ENCODE assay signal across 8 cellular contexts in genomic region chr3:33658971-33659848, GRCh38. TPM values are rescaled to one million over a fixed set of nuclear protein-coding genes. Genes with fewer than 3 reads are reported as not detected.
DNase-seq lines count a peak whose midpoint lies in the region; ATAC-seq and TF ChIP-seq lines count a peak whose summit lies in the region.

No MANE protein-coding gene starts in this region.

- H3K36me3 Mint-ChIP-seq in IgD-negative memory B cell (peaks cover 9% of the 10 kb centered on the region), immature natural killer cell (no peaks in the 10 kb centered on the region)

- peaks cover 25 to 41% (median 39%) of the 10 kb centered on the region in 3 donors for H3K4me1 Mint-ChIP-seq in IgD-negative memory B cell
- peaks cover 32 to 52% of the 10 kb centered on the region in 2 donors for H3K4me1 Mint-ChIP-seq in immature natural killer cell

- DNase-seq in GM10266 (ENCODE audit: extremely low spot score) (peak; percentile 14), Panc1 (ENCODE audit: low read depth, low spot score) (no peak), cerebellar nuclear complex (lab: John Stamatoyannopoulos, UW) (peak; percentile 62 to 84), immature natural killer cell (peak; percentile 56 to 66 (median 65)), gastrocnemius medialis (peak; percentile 66 to 77), DMS53 (lab: John Stamatoyannopoulos, UW) (no peak)

- no TSS peak for BruUV-seq in Panc1 (replicated peaks; lab: Mats Ljungman, UMichigan)

- no peaks in the 10 kb centered on the region for H3K27me3 Mint-ChIP-seq in IgD-negative memory B cell
- no peaks in the 10 kb centered on the region for H3K27me3 Mint-ChIP-seq in immature natural killer cell (ENCODE audit: low read depth in 3 of 3)

- no peak for TF ChIP-seq CTCF in GM10266 (IDR thresholded peaks at IDR 0.05; ENCODE audit: control insufficient read depth, insufficient read depth, low read depth, missing control alignments)
- no peak for TF ChIP-seq CTCF in Panc1 (IDR thresholded peaks at IDR 0.05)
- TF ChIP-seq CTCF in gastrocnemius medialis (IDR thresholded peaks at IDR 0.05 in 4 of 5, conservative IDR thresholded peaks at IDR 0.05 in 1 of 5): peak in 1 of 5 experiments; percentile 25

- H3K4me3 ChIP-seq in Panc1 (ENCODE audit: low read depth in 2 of 2, low read length in 2 of 2): peak overlapping the region; percentile 31 to 45
- H3K4me3 ChIP-seq in gastrocnemius medialis: peak overlapping the region; percentile 50 to 64 (median 58)

- H3K4me1 ChIP-seq in Panc1 (ENCODE audit: control insufficient read depth, insufficient read depth, low read length) (peaks cover 17% of the 10 kb centered on the region), gastrocnemius medialis (peaks cover 38 to 54% of the 10 kb centered on the region in 2 donors)

- POLR2A ChIA-PET in Panc1 (lab: Charles Lee): interaction anchor here (0.6 kb wide), 2 partner anchors 37 to 74 kb away, joined by 3 to 4 read pairs; no protein-coding TSS in a partner anchor

- ATAC-seq in GM21825 (IDR thresholded peaks at IDR 0.05; ENCODE audit: unreplicated experiment) (peak; percentile 92), Panc1 (peak; percentile 98), gastrocnemius medialis (peak; percentile 89 to 93)

- no peaks in the 10 kb centered on the region for H3K9me3 ChIP-seq in Panc1 (ENCODE audit: control insufficient read depth, insufficient read depth, low read depth, low read length)
- H3K9me3 ChIP-seq in gastrocnemius medialis: no peaks in the 10 kb centered on the region

- H3K36me3 ChIP-seq in Panc1 (ENCODE audit: control insufficient read depth, insufficient read depth, low read length) (no peaks in the 10 kb centered on the region), gastrocnemius medialis (no peaks in the 10 kb centered on the region)

- intact Hi-C loops in Panc1 (cut with micrococcal nuclease; ENCODE audit: unreplicated experiment) (no loop called here), gastrocnemius medialis (cut with DNase I; ENCODE audit: low total_unique reads) (loop anchor here (1.0 to 10.0 kb wide), 5 partner anchors 59 to 1978 kb away; partner anchors contain the start of genes ARPP21, CLASP2, GLB1 and PDCD6IP)

- peak overlapping the region; percentile 67 to 93 (median 83) for H3K4me3 Mint-ChIP-seq in IgD-negative memory B cell
- H3K4me3 Mint-ChIP-seq in immature natural killer cell: peak overlapping the region; percentile 82 to 94 (median 90)

- H3K9me3 Mint-ChIP-seq in IgD-negative memory B cell: no peaks in the 10 kb centered on the region
- H3K9me3 Mint-ChIP-seq in immature natural killer cell: no peaks in the 10 kb centered on the region

- in situ Hi-C loops in Panc1 (cut with HindIII; ENCODE audit: low pct_unique_long_range_greater_than_20kb, low sequenced_read_pairs) (no loop called here), gastrocnemius medialis (cut with MboI; ENCODE audit: low sequenced_read_pairs in 4 of 4) (loop anchor here in 1 of 4 donors (10.0 kb wide), 1 partner anchor 56 kb away; the partner anchor contains the start of gene CLASP2)

- H3K27me3 ChIP-seq in Panc1 (ENCODE audit: control insufficient read depth, insufficient read depth, low read length) (no peaks in the 10 kb centered on the region), gastrocnemius medialis (no peaks in the 10 kb centered on the region)

- TF ChIP-seq POLR2A in gastrocnemius medialis (IDR thresholded peaks at IDR 0.05): peak in 1 of 2 donors; percentile 45

- CTCF ChIA-PET in Panc1 (lab: Charles Lee): no interaction called here

- H3K27ac ChIP-seq in Panc1 (ENCODE audit: low read length) (peak overlapping the region; percentile 61), gastrocnemius medialis (peak overlapping the region; percentile 82 to 90 (median 86))

- H3K27ac Mint-ChIP-seq in IgD-negative memory B cell (peak overlapping the region in 2 of 3 donors; percentile 29 to 88), immature natural killer cell (peak overlapping the region; percentile 72 to 96 (median 84))

RNA-seq across cellular contexts. Expression of gene CLASP2, which starts 58.8 kb away (rescaled TPM):
- 11.8 TPM for polyA plus RNA-seq in IgD-negative memory B cell
- total RNA-seq in Panc1 (2021; ENCODE audit: unreplicated experiment): 40.4 TPM
- polyA plus RNA-seq in Panc1 (2012; ENCODE audit: insufficient read length): 11.3 TPM
- 10 to 100 TPM in 2 of 3 donors, 1 to 10 TPM in 1; 8.7 to 16.1 (median 11.2) TPM for polyA plus RNA-seq in immature natural killer cell
- total RNA-seq in gastrocnemius medialis: 10 to 100 TPM; 37.6 to 55.2 (median 44.6) TPM

Comparison
In these comparisons a context has a peak if more than half of its experiments do, and no peak if none do; other contexts are left out.
1. DNase-seq: peak in GM10266 (single experiment), cerebellar nuclear complex (2 of 2), immature natural killer cell (3 of 3) and gastrocnemius medialis (2 of 2); none in Panc1 (single experiment) and DMS53 (single experiment).
2. Peak in every context shown above with its lines, with median percentiles within 50 percentile points of each other: ATAC-seq.